Comparison of ENCODE assay signal across 2 cellular contexts in genomic region chr6:154974485-154975149, GRCh38.
TF ChIP-seq lines count a peak whose summit lies in the region.

No MANE protein-coding gene starts in this region.

TF ChIP-seq in HepG2, 621 proteins besides CTCF, POLR2A, EP300 and RAD21:
- TF ChIP-seq ZNF121 (CRISPR knock-in tag; IDR thresholded peaks at IDR 0.05) (no peak), ZMYM4 (CRISPR knock-in tag; IDR thresholded peaks at IDR 0.05) (0 out of 2 replicates have a peak, but pooled peaks have one; percentile 20)

TF ChIP-seq in GM12878, 131 proteins besides CTCF, POLR2A, EP300 and RAD21:
- TF ChIP-seq ESRRA (IDR thresholded peaks at IDR 0.05; ENCODE audit: low read length), result no peak
- no peak for TF ChIP-seq HCFC1 (IDR thresholded peaks at IDR 0.05; ENCODE audit: low read length)
- TF ChIP-seq TCF3 (IDR thresholded peaks at IDR 0.05; ENCODE audit: borderline replicate concordance, insufficient read depth, low read depth, low read length), result no peak
- no peak for TF ChIP-seq RELB (IDR thresholded peaks at IDR 0.05; ENCODE audit: low read depth)
- no peak for TF ChIP-seq MTA2 (IDR thresholded peaks at IDR 0.05; ENCODE audit: low read depth)
- TF ChIP-seq BCL11A (IDR thresholded peaks at IDR 0.05; ENCODE audit: low read depth, low read length), result no peak
- TF ChIP-seq EGR1 (IDR thresholded peaks at IDR 0.05; ENCODE audit: borderline replicate concordance in 1 of 2, low read depth in 2 of 2, low read length in 2 of 2), result no peak
- TF ChIP-seq ZNF217 (IDR thresholded peaks at IDR 0.05), result no peak
- TF ChIP-seq ZBTB33 (IDR thresholded peaks at IDR 0.05), result no peak
- TF ChIP-seq BMI1 (IDR thresholded peaks at IDR 0.05; ENCODE audit: borderline replicate concordance), result no peak
- no peak for TF ChIP-seq SREBF1 (IDR thresholded peaks at IDR 0.05; ENCODE audit: low read length)
- TF ChIP-seq STAT3 (IDR thresholded peaks at IDR 0.05; ENCODE audit: low read depth, low read length), result no peak
- TF ChIP-seq REST (IDR thresholded peaks at IDR 0.05; ENCODE audit: low read depth, low read length), result no peak
- TF ChIP-seq GATAD2B (conservative IDR thresholded peaks at IDR 0.05; ENCODE audit: low read depth), result no peak
- TF ChIP-seq TARDBP (IDR thresholded peaks at IDR 0.05; ENCODE audit: borderline replicate concordance), result no peak
- no peak for TF ChIP-seq SP1 (IDR thresholded peaks at IDR 0.05; ENCODE audit: low read depth, low read length)
- TF ChIP-seq SIN3A (IDR thresholded peaks at IDR 0.05; ENCODE audit: low read depth, low read length), result no peak
- no peak for TF ChIP-seq USF1 (IDR thresholded peaks at IDR 0.05; ENCODE audit: borderline replicate concordance, extremely low read length, insufficient read depth, low read depth, low read length)
- no peak for TF ChIP-seq IRF4 (IDR thresholded peaks at IDR 0.05; ENCODE audit: low read depth, low read length)
- TF ChIP-seq NFXL1 (IDR thresholded peaks at IDR 0.05; ENCODE audit: borderline replicate concordance), result no peak
